Comparison of ENCODE assay signal across 8 cellular contexts in genomic region chr15:90994059-90994416, GRCh38. TPM values are rescaled to one million over a fixed set of nuclear protein-coding genes. Genes with fewer than 3 reads are reported as not detected.
DNase-seq lines count a peak whose midpoint lies in the region; ATAC-seq and TF ChIP-seq lines count a peak whose summit lies in the region.

No MANE protein-coding gene starts in this region.

- peaks cover 3% of the 10 kb centered on the region for H3K27me3 Mint-ChIP-seq in nephron progenitor cell (ENCODE audit: low read depth, poor library complexity)

- DNase-seq in activated CD4-positive, alpha-beta T cell treated with anti-CD3 and anti-CD28 coated beads for 48 hours = peak; percentile 18
- DNase-seq in activated CD4-positive, alpha-beta T cell treated with anti-CD3 and anti-CD28 coated beads for 1 hour = no peak
- DNase-seq in SJSA1 (ENCODE audit: low read depth in 1 of 2, low spot score in 2 of 2) (no peak), epithelial cell of esophagus (ENCODE audit: low read depth) (peak; percentile 15), nephron progenitor cell (peak; percentile 38), UCSD-AML1 (lab: John Stamatoyannopoulos, UW; ENCODE audit: unreplicated experiment) (no peak), SW 1271 (lab: John Stamatoyannopoulos, UW) (no peak)

- no peaks in the 10 kb centered on the region for H3K9me3 Mint-ChIP-seq in nephron progenitor cell

- ATAC-seq in HG02763 (IDR thresholded peaks at IDR 0.05; ENCODE audit: unreplicated experiment) = peak; percentile 7

- peaks cover 21% of the 10 kb centered on the region for H3K36me3 Mint-ChIP-seq in nephron progenitor cell (ENCODE audit: low read depth)

- no peaks in the 10 kb centered on the region for H3K9me3 ChIP-seq in SJSA1 (replicated peaks)

- TF ChIP-seq CTCF in epithelial cell of esophagus (IDR thresholded peaks at IDR 0.05; ENCODE audit: insufficient read depth, low read depth, low read length, missing control alignments) = no peak
- no peak for TF ChIP-seq CTCF in nephron progenitor cell (IDR thresholded peaks at IDR 0.05)

- H3K4me3 ChIP-seq in SJSA1 (peak overlapping the region; percentile 95), epithelial cell of esophagus (ENCODE audit: low read length) (peak overlapping the region; percentile 91)

- H3K4me3 Mint-ChIP-seq in nephron progenitor cell = peak overlapping the region; percentile 100

- H3K4me1 ChIP-seq in SJSA1 (replicated peaks) = peaks cover 11% of the 10 kb centered on the region

- H3K27ac ChIP-seq in SJSA1 = peak overlapping the region; percentile 99

- peaks cover 35% of the 10 kb centered on the region for H3K4me1 Mint-ChIP-seq in nephron progenitor cell

- H3K27ac Mint-ChIP-seq in nephron progenitor cell = peak overlapping the region; percentile 99

- no peaks in the 10 kb centered on the region for H3K27me3 ChIP-seq in SJSA1 (replicated peaks)

- H3K36me3 ChIP-seq in SJSA1 = peaks cover 41% of the 10 kb centered on the region

RNA-seq across cellular contexts. Expression of gene PRC1, which starts 0.3 kb away (rescaled TPM):
- 455 and 500 TPM in 2 replicates for total RNA-seq in SJSA1 (2014; rRNA removed; shearing (Covaris generic))

RNA-seq across cellular contexts. Expression of gene VPS33B, which starts 28.4 kb away (rescaled TPM):
- total RNA-seq in SJSA1 (2014; rRNA removed; shearing (Covaris generic)) = 5.4 and 6.0 TPM in 2 replicates

RNA-seq across cellular contexts. Expression of gene RCCD1, which starts 39.4 kb away (rescaled TPM):
- total RNA-seq in SJSA1 (2014; rRNA removed; shearing (Covaris generic)) = 31.2 and 51.3 TPM in 2 replicates

RNA-seq across cellular contexts. Expression of gene UNC45A, which starts 59.0 kb away (rescaled TPM):
- 67.9 and 75.5 TPM in 2 replicates for total RNA-seq in SJSA1 (2014; rRNA removed; shearing (Covaris generic))

Comparison
In these comparisons a context has a peak if more than half of its experiments do, and no peak if none do; other contexts are left out.
1. DNase-seq: peak in activated CD4-positive, alpha-beta T cell treated with anti-CD3 and anti-CD28 coated beads for 48 hours (single experiment), epithelial cell of esophagus (single experiment) and nephron progenitor cell (single experiment); none in activated CD4-positive, alpha-beta T cell treated with anti-CD3 and anti-CD28 coated beads for 1 hour (single experiment), SJSA1 (0 of 2), UCSD-AML1 (single experiment) and SW 1271 (0 of 2).